19 cellular contexts compared by ENCODE assay signal in genomic region chr1:29488086-29488793, GRCh38.
DNase-seq lines count a peak whose midpoint lies in the region; ATAC-seq and TF ChIP-seq lines count a peak whose summit lies in the region.
"Had no signal": no experiment of that assay in that cellular context is flagged by ENCODE, and none has a peak within 500 bp of the region (broad histone marks: within the 10 kb centered on the region; RNA-seq: fewer than 3 reads in every experiment).

No MANE protein-coding gene starts in this region.

- H3K27me3 ChIP-seq in right atrium auricular region (no peaks in the 10 kb centered on the region), trophoblast cell (ENCODE audit: insufficient read depth, low read length) (no peaks in the 10 kb centered on the region)
- H3K27me3 ChIP-seq: BLaER1 treated with 17β-estradiol and CSF1 and Interleukin-3, amounts not matched to agents 10 nM and 100 nM had no signal

- H2AK5ac ChIP-seq in trophoblast cell (ENCODE audit: low read length): no peak overlapping the region

- H3K36me3 ChIP-seq in right atrium auricular region (no peaks in the 10 kb centered on the region), trophoblast cell (ENCODE audit: control insufficient read depth in 1 of 2, insufficient read depth in 2 of 2, low read length in 2 of 2) (no peaks in the 10 kb centered on the region)
- H3K36me3 ChIP-seq: BLaER1 treated with 17β-estradiol and CSF1 and Interleukin-3, amounts not matched to agents 10 nM and 100 nM had no signal

- no peak overlapping the region for H3K23ac ChIP-seq in trophoblast cell (ENCODE audit: low read length)

- DNase-seq in right atrium auricular region (ENCODE audit: low spot score): peak; percentile 30
- DNase-seq in left ventricle myocardium superior: no peak
- DNase-seq in ecto neural progenitor cell (ENCODE audit: low spot score): peak; percentile 42
- DNase-seq in mesenteric fat pad (ENCODE audit: low spot score): peak; percentile 82
- no peak for DNase-seq in NCI-H2171 (lab: John Stamatoyannopoulos, UW)
- no peak for DNase-seq in activated effector memory CD4-positive, alpha-beta T cell treated with anti-CD3 and anti-CD28 coated beads, Interleukin-2, amount 50 U/mL, for 16 hours
- no peak for DNase-seq in trophoblast cell
- DNase-seq: CD4-positive, CD25-positive, alpha-beta regulatory T cell; CD8-positive, alpha-beta memory T cell; COR-L47; DMS 273 treated with DMSO at 0.1 percent for 48 hours; DMS53; DND-41; EL; HFFc6 had no signal

- no CpG with 5 or more reads among the region's 22 CpGs for WGBS in trophoblast cell (ENCODE audit: extremely low coverage, insufficient coverage, insufficient read length)

- H4K91ac ChIP-seq in trophoblast cell (ENCODE audit: low read depth, low read length): no peak overlapping the region

- H3K9me3 ChIP-seq in right atrium auricular region (no peaks in the 10 kb centered on the region), trophoblast cell (ENCODE audit: insufficient read depth, low read depth, low read length) (peaks cover 4% of the 10 kb centered on the region)
- H3K9me3 ChIP-seq: BLaER1 treated with 17β-estradiol and CSF1 and Interleukin-3, amounts not matched to agents 10 nM and 100 nM had no signal

- no peak overlapping the region for H3K27ac ChIP-seq in right atrium auricular region
- no peak overlapping the region for H3K27ac ChIP-seq in trophoblast cell (ENCODE audit: low read depth, low read length)
- H3K27ac ChIP-seq: BLaER1 treated with 17β-estradiol and CSF1 and Interleukin-3, amounts not matched to agents 10 nM and 100 nM had no signal

- H2BK5ac ChIP-seq in trophoblast cell (ENCODE audit: low read depth, low read length, poor library complexity): no peak overlapping the region

- no peak overlapping the region for H2BK12ac ChIP-seq in trophoblast cell (ENCODE audit: low read length)

- H3K9ac ChIP-seq in trophoblast cell (ENCODE audit: low read length): no peak overlapping the region
- H3K9ac ChIP-seq: BLaER1 treated with 17β-estradiol and CSF1 and Interleukin-3, amounts not matched to agents 10 nM and 100 nM had no signal

- no peak for ATAC-seq in left ventricle myocardium superior
- ATAC-seq: GM12878, HCT116, HepG2 had no signal

- H3K4me1 ChIP-seq in right atrium auricular region: no peaks in the 10 kb centered on the region
- H3K4me1 ChIP-seq in trophoblast cell (ENCODE audit: control insufficient read depth in 1 of 2, insufficient read depth in 2 of 2, low read length in 2 of 2): no peaks in the 10 kb centered on the region

- no peak overlapping the region for H3K18ac ChIP-seq in trophoblast cell (ENCODE audit: low read length)

- H3K79me1 ChIP-seq in trophoblast cell (ENCODE audit: low read length): no peaks in the 10 kb centered on the region

- H4K12ac ChIP-seq in trophoblast cell (ENCODE audit: low read depth, low read length): no peak overlapping the region

- no peak overlapping the region for H2AFZ ChIP-seq in trophoblast cell (ENCODE audit: insufficient read depth, low read length, poor library complexity)

- no peak overlapping the region for H2BK120ac ChIP-seq in trophoblast cell (ENCODE audit: insufficient read depth, low read length, poor library complexity)

- H3K79me2 ChIP-seq in trophoblast cell (ENCODE audit: control insufficient read depth, insufficient read depth, low read length, poor library complexity): no peaks in the 10 kb centered on the region

- no peak overlapping the region for H3K4me2 ChIP-seq in trophoblast cell (ENCODE audit: low read length)

- intact Hi-C loops in left ventricle myocardium superior (cut with micrococcal nuclease): no loop called here

- H4K8ac ChIP-seq in trophoblast cell (ENCODE audit: low read depth, low read length): no peak overlapping the region

- no peak overlapping the region for H3K4ac ChIP-seq in trophoblast cell (ENCODE audit: low read depth, low read length)

- H3K14ac ChIP-seq in trophoblast cell (ENCODE audit: low read length): no peak overlapping the region

- no peak for TF ChIP-seq CTCF in right atrium auricular region (IDR thresholded peaks at IDR 0.05)

- H3K4me3 ChIP-seq in right atrium auricular region (no peak overlapping the region), trophoblast cell (ENCODE audit: low read depth, low read length) (no peak overlapping the region)
- H3K4me3 ChIP-seq: BLaER1 treated with 17β-estradiol and CSF1 and Interleukin-3, amounts not matched to agents 10 nM and 100 nM; GM12878 had no signal

Comparison
In these comparisons a context has a peak if more than half of its experiments do, and no peak if none do; other contexts are left out.
1. DNase-seq: peak in right atrium auricular region (single experiment), ecto neural progenitor cell (single experiment) and mesenteric fat pad (single experiment); none in left ventricle myocardium superior (single experiment), NCI-H2171 (single experiment), activated effector memory CD4-positive, alpha-beta T cell treated with anti-CD3 and anti-CD28 coated beads, Interleukin-2, amount 50 U/mL, for 16 hours (single experiment) and trophoblast cell (0 of 2).